ENCODE assay signal across 14 cellular contexts in genomic region chr13:48009298-48009697, GRCh38. TPM values are rescaled to one million over a fixed set of nuclear protein-coding genes. Genes with fewer than 3 reads are reported as not detected.
DNase-seq lines count a peak whose midpoint lies in the region; TF ChIP-seq lines count a peak whose summit lies in the region.
"Had no signal": no experiment of that assay in that cellular context is flagged by ENCODE, and none has a peak within 500 bp of the region (broad histone marks: within the 10 kb centered on the region; RNA-seq: fewer than 3 reads in every experiment).

No MANE protein-coding gene starts in this region.

- peaks cover 8% of the 10 kb centered on the region for H3K4me1 Mint-ChIP-seq in osteocyte (ENCODE audit: unreplicated experiment)
- H3K4me1 Mint-ChIP-seq in T-helper 2 cell treated with Interferon-gamma antibody and Interleukin-4, amounts not matched to agents 5 μg/mL and 100 μg/mL, for 36 hours (ENCODE audit: low read depth), result peaks cover 1% of the 10 kb centered on the region

- no peak overlapping the region for H3K4me3 Mint-ChIP-seq in osteocyte (ENCODE audit: unreplicated experiment)
- no peak overlapping the region for H3K4me3 Mint-ChIP-seq in T-helper 2 cell treated with Interferon-gamma antibody and Interleukin-4, amounts not matched to agents 5 μg/mL and 100 μg/mL, for 36 hours
- H3K4me3 Mint-ChIP-seq: T-helper 17 cell had no signal

- DNase-seq in GF-D8 (lab: John Stamatoyannopoulos, UW), result peak; percentile 41
- peak; percentile 38 for DNase-seq in OCI-M1 (lab: John Stamatoyannopoulos, UW)
- DNase-seq in epithelial cell of prostate (ENCODE audit: low read depth, low spot score), result peak; percentile 51
- DNase-seq in osteocyte (ENCODE audit: extremely low spot score, unreplicated experiment), result no peak
- no peak for DNase-seq in NCI-H2171 (lab: John Stamatoyannopoulos, UW)
- DNase-seq in superior temporal gyrus (ENCODE audit: extremely low spot score), result no peak
- no peak for DNase-seq in T-helper 9 cell
- no peak for DNase-seq in T-helper 2 cell treated with Interferon-gamma antibody and Interleukin-4, amounts not matched to agents 5 μg/mL and 100 μg/mL, for 36 hours (ENCODE audit: low spot score)
- DNase-seq: activated T-cell treated with anti-CD3 and anti-CD28 coated beads, Interleukin-2, amount 50 U/mL, for 1 hour; DMS153; left cardiac atrium; right cardiac atrium; T-helper 17 cell had no signal

- peak overlapping the region; percentile 43 for H3K27ac Mint-ChIP-seq in osteocyte (ENCODE audit: unreplicated experiment)
- no peak overlapping the region for H3K27ac Mint-ChIP-seq in T-helper 2 cell treated with Interferon-gamma antibody and Interleukin-4, amounts not matched to agents 5 μg/mL and 100 μg/mL, for 36 hours
- H3K27ac Mint-ChIP-seq: T-helper 17 cell had no signal

- no peak for TF ChIP-seq CTCF in osteocyte (IDR thresholded peaks at IDR 0.05)

- no peaks in the 10 kb centered on the region for H3K27me3 Mint-ChIP-seq in osteocyte (ENCODE audit: unreplicated experiment)
- no peaks in the 10 kb centered on the region for H3K27me3 Mint-ChIP-seq in T-helper 2 cell treated with Interferon-gamma antibody and Interleukin-4, amounts not matched to agents 5 μg/mL and 100 μg/mL, for 36 hours (ENCODE audit: low read depth)
- H3K27me3 Mint-ChIP-seq: T-helper 17 cell had no signal

- no peaks in the 10 kb centered on the region for H3K9me3 Mint-ChIP-seq in osteocyte (ENCODE audit: unreplicated experiment)
- H3K9me3 Mint-ChIP-seq in T-helper 2 cell treated with Interferon-gamma antibody and Interleukin-4, amounts not matched to agents 5 μg/mL and 100 μg/mL, for 36 hours, result no peaks in the 10 kb centered on the region

- H3K27ac ChIP-seq in epithelial cell of prostate, result peak overlapping the region; percentile 56
- H3K27ac ChIP-seq: HL-60 had no signal

- H3K36me3 Mint-ChIP-seq in osteocyte (ENCODE audit: unreplicated experiment), result no peaks in the 10 kb centered on the region
- peaks cover 5% of the 10 kb centered on the region for H3K36me3 Mint-ChIP-seq in T-helper 2 cell treated with Interferon-gamma antibody and Interleukin-4, amounts not matched to agents 5 μg/mL and 100 μg/mL, for 36 hours (ENCODE audit: low read depth)

RNA-seq across cellular contexts. Expression of gene SUCLA2, which starts 8.2 kb away (rescaled TPM):
- 38.7 and 41.6 TPM in 2 replicates for total RNA-seq in osteocyte

RNA-seq across cellular contexts. Expression of gene NUDT15, which starts 28.2 kb away (rescaled TPM):
- total RNA-seq in osteocyte, result 9.0 and 9.3 TPM in 2 replicates

Comparison
In these comparisons a context has a peak if more than half of its experiments do, and no peak if none do; other contexts are left out.
1. DNase-seq: peak in GF-D8 (single experiment), OCI-M1 (single experiment) and epithelial cell of prostate (single experiment); none in osteocyte (single experiment), NCI-H2171 (single experiment), superior temporal gyrus (single experiment), T-helper 9 cell (single experiment) and T-helper 2 cell treated with Interferon-gamma antibody and Interleukin-4, amounts not matched to agents 5 μg/mL and 100 μg/mL, for 36 hours (single experiment).